1 cellular context compared by ENCODE assay signal in genomic region chr10:22605168-22605567, GRCh38.
TF ChIP-seq lines count a peak whose summit lies in the region.

No MANE protein-coding gene starts in this region.

TF ChIP-seq in GM23338, 12 proteins besides CTCF, POLR2A, EP300 and RAD21 (continued from another document):
- TF ChIP-seq, protein P1, sequence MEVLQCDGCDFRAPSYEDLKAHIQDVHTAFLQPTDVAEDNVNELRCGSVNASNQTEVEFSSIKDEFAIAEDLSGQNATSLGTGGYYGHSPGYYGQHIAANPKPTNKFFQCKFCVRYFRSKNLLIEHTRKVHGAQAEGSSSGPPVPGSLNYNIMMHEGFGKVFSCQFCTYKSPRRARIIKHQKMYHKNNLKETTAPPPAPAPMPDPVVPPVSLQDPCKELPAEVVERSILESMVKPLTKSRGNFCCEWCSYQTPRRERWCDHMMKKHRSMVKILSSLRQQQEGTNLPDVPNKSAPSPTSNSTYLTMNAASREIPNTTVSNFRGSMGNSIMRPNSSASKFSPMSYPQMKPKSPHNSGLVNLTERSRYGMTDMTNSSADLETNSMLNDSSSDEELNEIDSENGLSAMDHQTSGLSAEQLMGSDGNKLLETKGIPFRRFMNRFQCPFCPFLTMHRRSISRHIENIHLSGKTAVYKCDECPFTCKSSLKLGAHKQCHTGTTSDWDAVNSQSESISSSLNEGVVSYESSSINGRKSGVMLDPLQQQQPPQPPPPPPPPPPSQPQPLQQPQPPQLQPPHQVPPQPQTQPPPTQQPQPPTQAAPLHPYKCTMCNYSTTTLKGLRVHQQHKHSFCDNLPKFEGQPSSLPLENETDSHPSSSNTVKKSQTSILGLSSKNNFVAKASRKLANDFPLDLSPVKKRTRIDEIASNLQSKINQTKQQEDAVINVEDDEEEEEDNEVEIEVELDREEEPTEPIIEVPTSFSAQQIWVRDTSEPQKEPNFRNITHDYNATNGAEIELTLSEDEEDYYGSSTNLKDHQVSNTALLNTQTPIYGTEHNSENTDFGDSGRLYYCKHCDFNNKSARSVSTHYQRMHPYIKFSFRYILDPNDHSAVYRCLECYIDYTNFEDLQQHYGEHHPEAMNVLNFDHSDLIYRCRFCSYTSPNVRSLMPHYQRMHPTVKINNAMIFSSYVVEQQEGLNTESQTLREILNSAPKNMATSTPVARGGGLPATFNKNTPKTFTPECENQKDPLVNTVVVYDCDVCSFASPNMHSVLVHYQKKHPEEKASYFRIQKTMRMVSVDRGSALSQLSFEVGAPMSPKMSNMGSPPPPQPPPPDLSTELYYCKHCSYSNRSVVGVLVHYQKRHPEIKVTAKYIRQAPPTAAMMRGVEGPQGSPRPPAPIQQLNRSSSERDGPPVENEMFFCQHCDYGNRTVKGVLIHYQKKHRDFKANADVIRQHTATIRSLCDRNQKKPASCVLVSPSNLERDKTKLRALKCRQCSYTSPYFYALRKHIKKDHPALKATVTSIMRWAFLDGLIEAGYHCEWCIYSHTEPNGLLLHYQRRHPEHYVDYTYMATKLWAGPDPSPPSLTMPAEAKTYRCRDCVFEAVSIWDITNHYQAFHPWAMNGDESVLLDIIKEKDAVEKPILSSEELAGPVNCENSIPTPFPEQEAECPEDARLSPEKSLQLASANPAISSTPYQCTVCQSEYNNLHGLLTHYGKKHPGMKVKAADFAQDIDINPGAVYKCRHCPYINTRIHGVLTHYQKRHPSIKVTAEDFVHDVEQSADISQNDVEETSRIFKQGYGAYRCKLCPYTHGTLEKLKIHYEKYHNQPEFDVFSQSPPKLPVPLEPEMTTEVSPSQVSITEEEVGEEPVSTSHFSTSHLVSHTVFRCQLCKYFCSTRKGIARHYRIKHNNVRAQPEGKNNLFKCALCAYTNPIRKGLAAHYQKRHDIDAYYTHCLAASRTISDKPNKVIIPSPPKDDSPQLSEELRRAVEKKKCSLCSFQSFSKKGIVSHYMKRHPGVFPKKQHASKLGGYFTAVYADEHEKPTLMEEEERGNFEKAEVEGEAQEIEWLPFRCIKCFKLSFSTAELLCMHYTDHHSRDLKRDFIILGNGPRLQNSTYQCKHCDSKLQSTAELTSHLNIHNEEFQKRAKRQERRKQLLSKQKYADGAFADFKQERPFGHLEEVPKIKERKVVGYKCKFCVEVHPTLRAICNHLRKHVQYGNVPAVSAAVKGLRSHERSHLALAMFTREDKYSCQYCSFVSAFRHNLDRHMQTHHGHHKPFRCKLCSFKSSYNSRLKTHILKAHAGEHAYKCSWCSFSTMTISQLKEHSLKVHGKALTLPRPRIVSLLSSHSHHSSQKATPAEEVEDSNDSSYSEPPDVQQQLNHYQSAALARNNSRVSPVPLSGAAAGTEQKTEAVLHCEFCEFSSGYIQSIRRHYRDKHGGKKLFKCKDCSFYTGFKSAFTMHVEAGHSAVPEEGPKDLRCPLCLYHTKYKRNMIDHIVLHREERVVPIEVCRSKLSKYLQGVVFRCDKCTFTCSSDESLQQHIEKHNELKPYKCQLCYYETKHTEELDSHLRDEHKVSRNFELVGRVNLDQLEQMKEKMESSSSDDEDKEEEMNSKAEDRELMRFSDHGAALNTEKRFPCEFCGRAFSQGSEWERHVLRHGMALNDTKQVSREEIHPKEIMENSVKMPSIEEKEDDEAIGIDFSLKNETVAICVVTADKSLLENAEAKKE (CRISPR knock-in tag; IDR thresholded peaks at IDR 0.05) = no peak
- no peak for TF ChIP-seq ZNF331 (CRISPR knock-in tag; IDR thresholded peaks at IDR 0.05; ENCODE audit: low read depth)
